Comparison of ENCODE assay signal across 19 cellular contexts in genomic region chr1:248627971-248628844, GRCh38. TPM values are rescaled to one million over a fixed set of nuclear protein-coding genes. Genes with fewer than 3 reads are reported as not detected.
DNase-seq lines count a peak whose midpoint lies in the region; ATAC-seq and TF ChIP-seq lines count a peak whose summit lies in the region.
"Had no signal": no experiment of that assay in that cellular context is flagged by ENCODE, and none has a peak within 500 bp of the region (broad histone marks: within the 10 kb centered on the region; RNA-seq: fewer than 3 reads in every experiment).

No MANE protein-coding gene starts in this region.

- TF ChIP-seq CTCF in upper lobe of left lung (IDR thresholded peaks at IDR 0.05): no peak

- H3K36me3 ChIP-seq in upper lobe of left lung: no peaks in the 10 kb centered on the region

- H3K4me1 ChIP-seq in right cardiac atrium (ENCODE audit: control insufficient read depth, insufficient read depth, low read length): no peaks in the 10 kb centered on the region
- H3K4me1 ChIP-seq in upper lobe of left lung: no peaks in the 10 kb centered on the region

- 75% methylated on average over 9 of the region's 9 CpGs for WGBS in right cardiac atrium
- WGBS in upper lobe of left lung, 2 donors: 82 to 84% methylated on average over 9 of the region's 9 CpGs

- no peaks in the 10 kb centered on the region for H3K9me3 ChIP-seq in right cardiac atrium (ENCODE audit: control insufficient read depth, low read length)
- no peaks in the 10 kb centered on the region for H3K9me3 ChIP-seq in upper lobe of left lung

- intact Hi-C loops in right cardiac atrium (cut with DNase I): no loop called here

- ATAC-seq in GM18498 (IDR thresholded peaks at IDR 0.05; ENCODE audit: unreplicated experiment) (peak; percentile 93), GM19455 (IDR thresholded peaks at IDR 0.05; ENCODE audit: unreplicated experiment) (peak; percentile 94), HG02852 (IDR thresholded peaks at IDR 0.05; ENCODE audit: unreplicated experiment) (peak; percentile 96), HG03520 (IDR thresholded peaks at IDR 0.05; ENCODE audit: unreplicated experiment) (peak; percentile 86), right cardiac atrium (no peak), upper lobe of left lung (ENCODE audit: low FRiP score in 2 of 2) (no peak)
- ATAC-seq: left cardiac atrium had no signal

- no peak for DNase-seq in activated CD4-positive, alpha-beta T cell treated with anti-CD3 and anti-CD28 coated beads for 48 hours
- DNase-seq in right cardiac atrium (no peak), upper lobe of left lung (no peak), Ammon's horn (ENCODE audit: low spot score) (no peak)
- DNase-seq: activated CD4-positive, alpha-beta T cell treated with anti-CD3 and anti-CD28 coated beads, Interleukin-2, amount 10 ng/mL, durations not matched to agents 7 days and 5 days; effector CD4-positive, alpha-beta T cell; GM23248; left cardiac atrium; NCI-H1694 treated with DMSO at 0.1 percent for 48 hours; nephron progenitor cell; small intestine had no signal

- H3K27me3 ChIP-seq in right cardiac atrium (ENCODE audit: control insufficient read depth, insufficient read depth) (no peaks in the 10 kb centered on the region), upper lobe of left lung (no peaks in the 10 kb centered on the region)

- H3K4me3 ChIP-seq in right cardiac atrium (ENCODE audit: low read length) (no peak overlapping the region), upper lobe of left lung (no peak overlapping the region)
- H3K4me3 ChIP-seq: GM23248 had no signal

- no peak overlapping the region for H3K27ac ChIP-seq in right cardiac atrium (ENCODE audit: low read length)
- no peak overlapping the region for H3K27ac ChIP-seq in upper lobe of left lung
- H3K27ac ChIP-seq: GM23248 had no signal

- no peak for TF ChIP-seq EP300 in upper lobe of left lung (IDR thresholded peaks at IDR 0.05)

- no peak for TF ChIP-seq POLR2A in upper lobe of left lung (IDR thresholded peaks at IDR 0.05)

RNA-seq across cellular contexts. Expression of gene OR2T11, which starts 6.7 kb away (rescaled TPM):
- total RNA-seq in right cardiac atrium (not detected), upper lobe of left lung (1 to 10 TPM in 1 of 6 donors, not detected in 5; 1.8 TPM)
- polyA plus RNA-seq in right cardiac atrium: not detected
- total RNA-seq: activated CD4-positive, alpha-beta T cell treated with anti-CD3 and anti-CD28 coated beads, Interleukin-2, amount 10 ng/mL, durations not matched to agents 7 days and 5 days; activated T-helper 2 cell treated with anti-CD3 and anti-CD28 coated beads, Interferon-gamma antibody, Interleukin-2, Interleukin-4, amounts not matched to agents 10 μg/mL and 5 μg/mL and 100 μg/mL, durations not matched to agents 14 hours and 24 hours and 36 hours; frontal cortex; GM23248; left cardiac atrium; ureter had no signal
- polyA plus RNA-seq: BJ, GM23248, small intestine had no signal

RNA-seq across cellular contexts. Expression of gene OR2T35, which starts 16.9 kb away (rescaled TPM):
- not detected for total RNA-seq in right cardiac atrium
- polyA plus RNA-seq in right cardiac atrium: not detected
- not detected for total RNA-seq in upper lobe of left lung
- total RNA-seq: activated CD4-positive, alpha-beta T cell treated with anti-CD3 and anti-CD28 coated beads, Interleukin-2, amount 10 ng/mL, durations not matched to agents 7 days and 5 days; activated T-helper 2 cell treated with anti-CD3 and anti-CD28 coated beads, Interferon-gamma antibody, Interleukin-2, Interleukin-4, amounts not matched to agents 10 μg/mL and 5 μg/mL and 100 μg/mL, durations not matched to agents 14 hours and 24 hours and 36 hours; GM23248; left cardiac atrium; ureter had no signal
- polyA plus RNA-seq: BJ, GM23248, small intestine had no signal

RNA-seq across cellular contexts. Expression of gene OR2T27, which starts 27.1 kb away (rescaled TPM):
- not detected for total RNA-seq in right cardiac atrium
- not detected for polyA plus RNA-seq in right cardiac atrium
- not detected for total RNA-seq in upper lobe of left lung
- total RNA-seq: activated CD4-positive, alpha-beta T cell treated with anti-CD3 and anti-CD28 coated beads, Interleukin-2, amount 10 ng/mL, durations not matched to agents 7 days and 5 days; activated T-helper 2 cell treated with anti-CD3 and anti-CD28 coated beads, Interferon-gamma antibody, Interleukin-2, Interleukin-4, amounts not matched to agents 10 μg/mL and 5 μg/mL and 100 μg/mL, durations not matched to agents 14 hours and 24 hours and 36 hours; frontal cortex; GM23248; left cardiac atrium; ureter had no signal
- polyA plus RNA-seq: BJ, GM23248, small intestine had no signal

RNA-seq across cellular contexts. Expression of gene OR2T10, which starts 30.7 kb away (rescaled TPM):
- total RNA-seq in right cardiac atrium: not detected
- polyA plus RNA-seq in right cardiac atrium: not detected
- not detected for total RNA-seq in upper lobe of left lung
- total RNA-seq: activated CD4-positive, alpha-beta T cell treated with anti-CD3 and anti-CD28 coated beads, Interleukin-2, amount 10 ng/mL, durations not matched to agents 7 days and 5 days; activated T-helper 2 cell treated with anti-CD3 and anti-CD28 coated beads, Interferon-gamma antibody, Interleukin-2, Interleukin-4, amounts not matched to agents 10 μg/mL and 5 μg/mL and 100 μg/mL, durations not matched to agents 14 hours and 24 hours and 36 hours; frontal cortex; GM23248; left cardiac atrium; ureter had no signal
- polyA plus RNA-seq: BJ, GM23248, small intestine had no signal

RNA-seq across cellular contexts. Expression of gene OR2T34, which starts 53.7 kb away (rescaled TPM):
- total RNA-seq in right cardiac atrium: not detected
- polyA plus RNA-seq in right cardiac atrium: not detected
- not detected for total RNA-seq in upper lobe of left lung
- total RNA-seq: activated CD4-positive, alpha-beta T cell treated with anti-CD3 and anti-CD28 coated beads, Interleukin-2, amount 10 ng/mL, durations not matched to agents 7 days and 5 days; activated T-helper 2 cell treated with anti-CD3 and anti-CD28 coated beads, Interferon-gamma antibody, Interleukin-2, Interleukin-4, amounts not matched to agents 10 μg/mL and 5 μg/mL and 100 μg/mL, durations not matched to agents 14 hours and 24 hours and 36 hours; frontal cortex; GM23248; left cardiac atrium; ureter had no signal
- polyA plus RNA-seq: BJ, GM23248, small intestine had no signal

Comparison
In these comparisons a context has a peak if more than half of its experiments do, and no peak if none do; other contexts are left out.
1. ATAC-seq: peak in GM18498 (single experiment), GM19455 (single experiment), HG02852 (single experiment) and HG03520 (single experiment); none in right cardiac atrium (0 of 2) and upper lobe of left lung (0 of 2).